In genomic region chr12:13004986-13005385, GRCh38 we compare ENCODE assay signal across 18 cellular contexts. TPM values are rescaled to one million over a fixed set of nuclear protein-coding genes. Genes with fewer than 3 reads are reported as not detected.
"Had no signal": no experiment of that assay in that cellular context is flagged by ENCODE, and none has a peak within 500 bp of the region (broad histone marks: within the 10 kb centered on the region; RNA-seq: fewer than 3 reads in every experiment).

No MANE protein-coding gene starts in this region.

- H3K27ac ChIP-seq: HL-60, SJSA1, SK-N-MC had no signal

- FAIRE-seq: HTR-8/SVneo, RCC 7860 had no signal

- DNase-seq: KBM-7, MG63, NCI-H1092, NCI-H1105 treated with DMSO at 0.1 percent for 48 hours, NCI-H1417 treated with DMSO at 0.1 percent for 48 hours, NCI-H1694 treated with DMSO at 0.1 percent for 48 hours, NCI-H2107, NCI-H2227 treated with DMSO at 0.1 percent for 48 hours, NCI-H524, Right ventricle myocardium superior, RPMI8226, SIG-M5 had no signal

- H3K4me3 ChIP-seq: MG63, SJSA1, SK-N-MC had no signal

- H3K27me3 ChIP-seq: MG63, SJSA1 had no signal

- H3K9me3 ChIP-seq: MG63 had no signal

- H3K36me3 ChIP-seq: MG63, SJSA1 had no signal

RNA-seq across cellular contexts. Expression of gene GPRC5D, which starts 53.0 kb away (rescaled TPM):
- total RNA-seq: NCI-H460, Right ventricle myocardium superior, SJSA1 had no signal
